In genomic region chr10:69352569-69353264, GRCh38 we compare ENCODE assay signal across 22 cellular contexts.
DNase-seq lines count a peak whose midpoint lies in the region; ATAC-seq and TF ChIP-seq lines count a peak whose summit lies in the region.
"Had no signal": no experiment of that assay in that cellular context is flagged by ENCODE, and none has a peak within 500 bp of the region (broad histone marks: within the 10 kb centered on the region; RNA-seq: fewer than 3 reads in every experiment).

No MANE protein-coding gene starts in this region.

- no peak overlapping the region for H3K4me3 Mint-ChIP-seq in central memory CD8-positive, alpha-beta T cell
- H3K4me3 Mint-ChIP-seq: activated naive CD8-positive, alpha-beta T cell treated with anti-CD3 and anti-CD28 coated beads, Interleukin-2, amount 50 U/mL, for 24 hours; memory B cell; stimulated activated naive B cell treated with anti-CD40 and anti-IgM and Interleukin-4, amounts not matched to agents 10 μg/mL and 1 μg/mL and 100 μg/mL, for 72 hours had no signal

- H3K4me3 ChIP-seq in AG10803 (ENCODE audit: low read length), result no peak overlapping the region; the same call in 1 of the 2 replicates
- H3K4me3 ChIP-seq: BLaER1, HAP-1, prostate gland had no signal

- ATAC-seq in central memory CD8-positive, alpha-beta T cell (replicated peaks; ENCODE audit: extremely low read depth, poor library complexity, severe bottlenecking), result no peak
- no peak for ATAC-seq in HG02588 (IDR thresholded peaks at IDR 0.05; ENCODE audit: unreplicated experiment)
- ATAC-seq: activated naive CD8-positive, alpha-beta T cell treated with anti-CD3 and anti-CD28 coated beads, Interleukin-2, amount 50 U/mL, for 24 hours; HepG2; Right ventricle myocardium inferior; stimulated activated naive B cell treated with anti-CD40 and anti-IgM and Interleukin-4, amounts not matched to agents 10 μg/mL and 1 μg/mL and 100 μg/mL, for 72 hours had no signal

- H3K27ac ChIP-seq in KOPT-K1 (ENCODE audit: low read depth, low read length, poor library complexity, severe bottlenecking), result peak overlapping the region; percentile 57
- H3K27ac ChIP-seq: BLaER1, prostate gland, VCaP had no signal

- H3K9me3 Mint-ChIP-seq in central memory CD8-positive, alpha-beta T cell, result no peaks in the 10 kb centered on the region
- H3K9me3 Mint-ChIP-seq: activated naive CD8-positive, alpha-beta T cell treated with anti-CD3 and anti-CD28 coated beads, Interleukin-2, amount 50 U/mL, for 24 hours; memory B cell had no signal

- H3K36me3 Mint-ChIP-seq in central memory CD8-positive, alpha-beta T cell (ENCODE audit: insufficient read depth), result peaks cover 17% of the 10 kb centered on the region

- DNase-seq in AG10803 (ENCODE audit: low read depth) (peak; percentile 78), myocyte (ENCODE audit: low read depth) (peak; percentile 21), retina (no peak), HUDEP-2 (lab: John Stamatoyannopoulos, UW; ENCODE audit: unreplicated experiment in 76 of 76) (no peak)
- no peak for DNase-seq in central memory CD8-positive, alpha-beta T cell (ENCODE audit: low spot score in 2 of 2)
- DNase-seq in stimulated activated CD4-positive, alpha-beta T cell treated with anti-CD3 and anti-CD28 coated beads, Interleukin-2, amount 100 ng/mL, for 48 hours, result no peak
- DNase-seq: activated naive CD8-positive, alpha-beta T cell treated with anti-CD3 and anti-CD28 coated beads, Interleukin-2, amount 50 U/mL, for 24 hours; effector CD4-positive, alpha-beta T cell; hippocampal formation; NCI-H1436; NCI-H526; stimulated activated CD4-positive, alpha-beta T cell treated with anti-CD3 and anti-CD28 coated beads, Interleukin-4, amount 100 ng/mL, for 1 hour; stimulated activated naive B cell treated with anti-CD40 and anti-IgM and Interleukin-4, amounts not matched to agents 10 μg/mL and 1 μg/mL and 100 μg/mL, for 72 hours had no signal

- H3K27ac Mint-ChIP-seq in central memory CD8-positive, alpha-beta T cell (ENCODE audit: low read depth), result peak overlapping the region; percentile 78
- H3K27ac Mint-ChIP-seq: activated naive CD8-positive, alpha-beta T cell treated with anti-CD3 and anti-CD28 coated beads, Interleukin-2, amount 50 U/mL, for 24 hours; memory B cell; stimulated activated naive B cell treated with anti-CD40 and anti-IgM and Interleukin-4, amounts not matched to agents 10 μg/mL and 1 μg/mL and 100 μg/mL, for 72 hours had no signal

- H3K27me3 Mint-ChIP-seq in central memory CD8-positive, alpha-beta T cell, result no peaks in the 10 kb centered on the region
- H3K27me3 Mint-ChIP-seq: activated naive CD8-positive, alpha-beta T cell treated with anti-CD3 and anti-CD28 coated beads, Interleukin-2, amount 50 U/mL, for 24 hours; memory B cell; stimulated activated naive B cell treated with anti-CD40 and anti-IgM and Interleukin-4, amounts not matched to agents 10 μg/mL and 1 μg/mL and 100 μg/mL, for 72 hours had no signal

- TF ChIP-seq CTCF in AG10803 (conservative IDR thresholded peaks at IDR 0.05; ENCODE audit: low read length), result no peak

- peaks cover 16% of the 10 kb centered on the region; the same call in 1 of the 2 replicates for H3K36me3 ChIP-seq in KOPT-K1 (ENCODE audit: insufficient read depth, low read length)
- H3K36me3 ChIP-seq: prostate gland had no signal

- H3K4me1 Mint-ChIP-seq in central memory CD8-positive, alpha-beta T cell, result peaks cover 19% of the 10 kb centered on the region

- no peaks in the 10 kb centered on the region for H3K9me3 ChIP-seq in KOPT-K1 (ENCODE audit: insufficient read depth, low read length, poor library complexity, severe bottlenecking)
- H3K9me3 ChIP-seq: BLaER1, HAP-1, prostate gland had no signal

Comparison
In these comparisons a context has a peak if more than half of its experiments do, and no peak if none do; other contexts are left out.
1. DNase-seq: peak in AG10803 (single experiment) and myocyte (single experiment); none in central memory CD8-positive, alpha-beta T cell (0 of 2), retina (single experiment), stimulated activated CD4-positive, alpha-beta T cell treated with anti-CD3 and anti-CD28 coated beads, Interleukin-2, amount 100 ng/mL, for 48 hours (0 of 2) and HUDEP-2 (0 of 76).